ENCODE assay signal across 23 cellular contexts in genomic region chr9:70539526-70539925, GRCh38.
DNase-seq lines count a peak whose midpoint lies in the region; ATAC-seq, FAIRE-seq and TF ChIP-seq lines count a peak whose summit lies in the region.
"Had no signal": no experiment of that assay in that cellular context is flagged by ENCODE, and none has a peak within 500 bp of the region (broad histone marks: within the 10 kb centered on the region; RNA-seq: fewer than 3 reads in every experiment).

No MANE protein-coding gene starts in this region.

- no peaks in the 10 kb centered on the region for H3F3A ChIP-seq in neural progenitor cell (ENCODE audit: low read depth)

- no peaks in the 10 kb centered on the region for H3K4me1 ChIP-seq in A549
- no peaks in the 10 kb centered on the region for H3K4me1 ChIP-seq in HEK293 (ENCODE audit: control insufficient read depth, insufficient read depth, low read length)
- H3K4me1 ChIP-seq in neural progenitor cell, result peaks cover 4% of the 10 kb centered on the region
- H3K4me1 ChIP-seq: BLaER1, HAP-1 had no signal

- no peak for TF ChIP-seq EP300 in A549 (IDR thresholded peaks at IDR 0.05)

- no peaks in the 10 kb centered on the region for H3K36me3 ChIP-seq in HEK293 (ENCODE audit: control insufficient read depth in 2 of 2, insufficient read depth in 1 of 2, low read length in 2 of 2)
- no peaks in the 10 kb centered on the region for H3K36me3 ChIP-seq in neural progenitor cell
- H3K36me3 ChIP-seq: BLaER1, HAP-1 had no signal

- TF ChIP-seq CTCF in A549 (IDR thresholded peaks at IDR 0.05) (no peak), HEK293 (tag by site-specific recombination; IDR thresholded peaks at IDR 0.05) (no peak), brain (conservative IDR thresholded peaks at IDR 0.05) (no peak), neural progenitor cell (IDR thresholded peaks at IDR 0.05) (no peak)

- peak; percentile 18 for FAIRE-seq in A549 (lab: Jason Lieb, UNC)
- FAIRE-seq: GM12891, GM18507, HepG2, RCC 7860 had no signal

- TF ChIP-seq RAD21 in A549 (conservative IDR thresholded peaks at IDR 0.05 in 1 of 2, IDR thresholded peaks at IDR 0.05 in 1 of 2), result no peak

- no peak overlapping the region for H2AFZ ChIP-seq in neural progenitor cell (replicated peaks)

- H3K4me2 ChIP-seq in A549 (no peak overlapping the region), neural progenitor cell (no peak overlapping the region)
- H3K4me2 ChIP-seq: BLaER1 had no signal

- ATAC-seq in A549 (no peak), GM21528 (IDR thresholded peaks at IDR 0.05; ENCODE audit: low FRiP score, unreplicated experiment) (no peak), GM21447 (IDR thresholded peaks at IDR 0.05; ENCODE audit: unreplicated experiment) (no peak)
- ATAC-seq: HepG2, Right ventricle myocardium inferior had no signal

- peak overlapping the region in 3 of 5 experiments; percentile 21 to 90 (median 71) for H3K27ac Mint-ChIP-seq in brain
- H3K27ac Mint-ChIP-seq in neural progenitor cell, result peak overlapping the region; percentile 8

- no peaks in the 10 kb centered on the region for H4K20me1 ChIP-seq in neural progenitor cell (ENCODE audit: low read depth)
- H4K20me1 ChIP-seq: BLaER1 had no signal

- H3K27me3 Mint-ChIP-seq in brain, result no peaks in the 10 kb centered on the region
- no peaks in the 10 kb centered on the region for H3K27me3 Mint-ChIP-seq in neural progenitor cell (ENCODE audit: insufficient read depth, low read depth)
- H3K27me3 Mint-ChIP-seq: CD4-positive, alpha-beta memory T cell had no signal

- H3K9me3 Mint-ChIP-seq in brain (peaks cover 0 to 2% (median 0%) of the 10 kb centered on the region in 5 experiments), neural progenitor cell (no peaks in the 10 kb centered on the region)
- H3K9me3 Mint-ChIP-seq: CD4-positive, alpha-beta memory T cell had no signal

- H3K4me3 ChIP-seq in A549, result no peak overlapping the region
- H3K4me3 ChIP-seq in HEK293 (ENCODE audit: low read depth, low read length), result no peak overlapping the region
- no peak overlapping the region for H3K4me3 ChIP-seq in neural progenitor cell
- H3K4me3 ChIP-seq: BLaER1, HAP-1 had no signal

- no peak for TF ChIP-seq POLR2A in A549 (IDR thresholded peaks at IDR 0.05; ENCODE audit: low read length)

- H3K4me3 Mint-ChIP-seq in brain (no peak overlapping the region), neural progenitor cell (no peak overlapping the region)
- H3K4me3 Mint-ChIP-seq: CD4-positive, alpha-beta memory T cell had no signal

- H3K27ac ChIP-seq in A549 (no peak overlapping the region), HEK293 (ENCODE audit: extremely low read depth, low read depth, low read length) (no peak overlapping the region), neural progenitor cell (no peak overlapping the region)
- H3K27ac ChIP-seq: BLaER1 had no signal

- H3K36me3 Mint-ChIP-seq in brain (peaks cover 8% of the 10 kb centered on the region), neural progenitor cell (peaks cover 7% of the 10 kb centered on the region)

- no peaks in the 10 kb centered on the region for H3K79me2 ChIP-seq in neural progenitor cell (ENCODE audit: low read depth)

- POLR2A ChIA-PET in A549 (lab: Yijun Ruan, JAX) (interaction anchor here (0.6 kb wide), 1 partner anchor 63 kb away, joined by 5 read pairs; no protein-coding TSS in a partner anchor), HEK293 (lab: Yijun Ruan, JAX) (no interaction called here)

- H3K9me3 ChIP-seq in A549 (no peaks in the 10 kb centered on the region), HEK293 (ENCODE audit: control insufficient read depth, insufficient read depth, low read depth, low read length) (no peaks in the 10 kb centered on the region), neural progenitor cell (ENCODE audit: low read depth) (no peaks in the 10 kb centered on the region)
- H3K9me3 ChIP-seq: BLaER1, HAP-1 had no signal

- CTCF ChIA-PET in A549 (lab: Yijun Ruan, JAX), result no interaction called here
- CTCF ChIA-PET in HEK293 (lab: Yijun Ruan, JAX), result interaction anchor here (1.0 to 1.3 kb wide), 3 partner anchors 15 to 35 kb away, joined by 3 to 4 read pairs (median 3); no protein-coding TSS in a partner anchor

- peaks cover 8% of the 10 kb centered on the region for H3K4me1 Mint-ChIP-seq in brain
- H3K4me1 Mint-ChIP-seq in neural progenitor cell, result peaks cover 8% of the 10 kb centered on the region
- H3K4me1 Mint-ChIP-seq: CD4-positive, alpha-beta memory T cell had no signal

- H3K9ac ChIP-seq in neural progenitor cell, result no peak overlapping the region
- H3K9ac ChIP-seq: BLaER1 had no signal

- no peak for DNase-seq in A549 (ENCODE audit: low read depth in 1 of 2, low spot score in 1 of 2)
- DNase-seq in neural progenitor cell (ENCODE audit: low spot score), result no peak
- DNase-seq in NCI-H1436 (lab: John Stamatoyannopoulos, UW), result no peak
- no peak for DNase-seq in NCI-H345 (lab: John Stamatoyannopoulos, UW)
- DNase-seq: 8988T; CD4-positive, alpha-beta memory T cell; KG1; NCI-H1105 treated with DMSO at 0.1 percent for 48 hours; NCI-H1694 treated with DMSO at 0.1 percent for 48 hours; NCI-H510A; NCI-H748 treated with DMSO at 0.1 percent for 48 hours; NK-92 treated with Interleukin-12 subunit alpha and Interleukin-12 subunit beta, amount 100 ng/mL, for 24 hours had no signal

- no peaks in the 10 kb centered on the region for H3K27me3 ChIP-seq in neural progenitor cell
- H3K27me3 ChIP-seq: BLaER1 had no signal

- 5% methylated on average over 1 of the region's 1 CpG for WGBS in A549 (ENCODE audit: missing lambda C conversion rate)

TF ChIP-seq in A549, 52 proteins besides CTCF, POLR2A, EP300 and RAD21:
- TF ChIP-seq PBX3 (IDR thresholded peaks at IDR 0.05) (no peak), PHF8 (IDR thresholded peaks at IDR 0.05; ENCODE audit: borderline replicate concordance, low read depth) (no peak), ZNF302 (CRISPR knock-in tag; IDR thresholded peaks at IDR 0.05) (no peak), RNF2 (IDR thresholded peaks at IDR 0.05; ENCODE audit: borderline replicate concordance, low read depth) (no peak), MAZ (IDR thresholded peaks at IDR 0.05; ENCODE audit: borderline replicate concordance, low read depth, low read length) (no peak), ATOH8 (CRISPR knock-in tag; IDR thresholded peaks at IDR 0.05; ENCODE audit: low read depth) (no peak)

TF ChIP-seq in HEK293, 187 proteins besides CTCF, POLR2A, EP300 and RAD21:
- TF ChIP-seq ZNF211 (tag by site-specific recombination; IDR thresholded peaks at IDR 0.05; ENCODE audit: low read depth) (no peak), ZBTB1 (tag by site-specific recombination; IDR thresholded peaks at IDR 0.05) (no peak), GLIS1 (tag by site-specific recombination; IDR thresholded peaks at IDR 0.05) (0 out of 2 replicates have a peak, but pooled peaks have one; percentile 3)
TF ChIP-seq in HEK293: peak in this region for 1.
